ENCODE assay signal across 28 cellular contexts in genomic region chr5:15544039-15544438, GRCh38. TPM values are rescaled to one million over a fixed set of nuclear protein-coding genes. Genes with fewer than 3 reads are reported as not detected.
A peak's percentile ranks its signal among the peaks of the same experiment; 100 is the strongest.
DNase-seq lines count a peak whose midpoint lies in the region; ATAC-seq and TF ChIP-seq lines count a peak whose summit lies in the region.
"Had no signal": no experiment of that assay in that cellular context is flagged by ENCODE, and none has a peak within 500 bp of the region (broad histone marks: within the 10 kb centered on the region; RNA-seq: fewer than 3 reads in every experiment).

No MANE protein-coding gene starts in this region.

- H3K4me3 ChIP-seq in GM23338, result no peak overlapping the region
- H3K4me3 ChIP-seq: A549, SK-N-MC had no signal

- H3K27ac Mint-ChIP-seq in GM23338 (peak overlapping the region; percentile 66), brain (peak overlapping the region in 3 of 5 experiments; percentile 24 to 59 (median 42))
- H3K27ac Mint-ChIP-seq in stimulated activated memory B cell treated with anti-CD40 and anti-IgM and Interleukin-4, amounts not matched to agents 10 μg/mL and 1 μg/mL and 100 μg/mL, for 72 hours, result no peak overlapping the region
- H3K27ac Mint-ChIP-seq: CD8-positive, alpha-beta T cell had no signal

- H3K4me1 Mint-ChIP-seq in GM23338 (peaks cover 58% of the 10 kb centered on the region), brain (peaks cover 49% of the 10 kb centered on the region)
- no peaks in the 10 kb centered on the region for H3K4me1 Mint-ChIP-seq in stimulated activated memory B cell treated with anti-CD40 and anti-IgM and Interleukin-4, amounts not matched to agents 10 μg/mL and 1 μg/mL and 100 μg/mL, for 72 hours

- H3K27me3 ChIP-seq in GM23338 (ENCODE audit: insufficient read depth), result no peaks in the 10 kb centered on the region

- no peak overlapping the region for H2AFZ ChIP-seq in GM23338

- peak overlapping the region; percentile 52 for H3K4me2 ChIP-seq in GM23338
- H3K4me2 ChIP-seq: A549 had no signal

- H3K79me2 ChIP-seq in GM23338 (replicated peaks; ENCODE audit: insufficient read depth), result peaks cover 44% of the 10 kb centered on the region

- H3K9me3 Mint-ChIP-seq in GM23338 (no peaks in the 10 kb centered on the region), brain (no peaks in the 10 kb centered on the region)
- no peaks in the 10 kb centered on the region for H3K9me3 Mint-ChIP-seq in stimulated activated memory B cell treated with anti-CD40 and anti-IgM and Interleukin-4, amounts not matched to agents 10 μg/mL and 1 μg/mL and 100 μg/mL, for 72 hours
- H3K9me3 Mint-ChIP-seq: CD8-positive, alpha-beta T cell had no signal

- no peaks in the 10 kb centered on the region for H3K9me2 ChIP-seq in GM23338 (ENCODE audit: insufficient read depth)

- ATAC-seq in GM23338 (no peak; the same call in 2 of the 3 replicates), left ventricle myocardium superior (peak; percentile 54), GM18861 (IDR thresholded peaks at IDR 0.05; ENCODE audit: unreplicated experiment) (no peak)
- ATAC-seq in stimulated activated memory B cell treated with anti-CD40 and anti-IgM and Interleukin-4, amounts not matched to agents 10 μg/mL and 1 μg/mL and 100 μg/mL, for 72 hours, result no peak
- ATAC-seq: A549; CD8-positive, alpha-beta T cell; HCT116; HepG2; Panc1 had no signal

- H3K4me3 Mint-ChIP-seq in GM23338 (no peak overlapping the region), brain (peak overlapping the region in 1 of 5 experiments; percentile 61)
- H3K4me3 Mint-ChIP-seq in stimulated activated memory B cell treated with anti-CD40 and anti-IgM and Interleukin-4, amounts not matched to agents 10 μg/mL and 1 μg/mL and 100 μg/mL, for 72 hours, result no peak overlapping the region
- H3K4me3 Mint-ChIP-seq: CD8-positive, alpha-beta T cell had no signal

- no peak for TF ChIP-seq CTCF in GM23338 (conservative IDR thresholded peaks at IDR 0.05; ENCODE audit: low read depth in 2 of 2)
- TF ChIP-seq CTCF in brain (conservative IDR thresholded peaks at IDR 0.05), result no peak

- H3K4me1 ChIP-seq in GM23338 (ENCODE audit: insufficient read depth), result peaks cover 46% of the 10 kb centered on the region
- H3K4me1 ChIP-seq: A549, Caco-2 had no signal

- no peak overlapping the region; the same call in 1 of the 2 replicates for H3K27ac ChIP-seq in GM23338 (ENCODE audit: low read depth)
- H3K27ac ChIP-seq: A549, HL-60, RWPE1, SK-N-MC had no signal

- H3K27me3 Mint-ChIP-seq in GM23338 (ENCODE audit: insufficient read depth, low read depth, poor library complexity), result no peaks in the 10 kb centered on the region
- H3K27me3 Mint-ChIP-seq in brain, result no peaks in the 10 kb centered on the region
- no peaks in the 10 kb centered on the region for H3K27me3 Mint-ChIP-seq in stimulated activated memory B cell treated with anti-CD40 and anti-IgM and Interleukin-4, amounts not matched to agents 10 μg/mL and 1 μg/mL and 100 μg/mL, for 72 hours

- no peaks in the 10 kb centered on the region for H3K36me3 ChIP-seq in GM23338 (ENCODE audit: insufficient read depth)

- intact Hi-C loops in left ventricle myocardium superior (cut with micrococcal nuclease), result no loop called here

- DNase-seq in GM23338 (ENCODE audit: low spot score) (no peak), NCI-H226 (peak; percentile 28), left ventricle myocardium superior (no peak), HUDEP-2 (lab: John Stamatoyannopoulos, UW; ENCODE audit: unreplicated experiment in 76 of 76) (no peak), NOMO-1 treated with dmso at 0.1 percent for 144 hours (lab: John Stamatoyannopoulos, UW; ENCODE audit: unreplicated experiment) (no peak)
- DNase-seq: Caco-2; CD8-positive, alpha-beta T cell; GOT3; Karpas-422; NCI-H1092 treated with DMSO at 0.1 percent for 48 hours; NCI-H1436 treated with DMSO at 0.1 percent for 48 hours; NCI-H187 treated with DMSO at 0.1 percent for 48 hours; NCI-H446 treated with DMSO at 0.1 percent for 48 hours; NCI-H526; NCI-H82; NK-92 treated with Interleukin-12 subunit alpha and Interleukin-12 subunit beta, amount 100 ng/mL, for 24 hours; SIG-M5 had no signal

- peaks cover 4% of the 10 kb centered on the region; the same call in 2 of the 3 replicates for H3K36me3 Mint-ChIP-seq in GM23338 (ENCODE audit: low read depth)
- H3K36me3 Mint-ChIP-seq in brain, result peaks cover 7% of the 10 kb centered on the region
- no peaks in the 10 kb centered on the region for H3K36me3 Mint-ChIP-seq in stimulated activated memory B cell treated with anti-CD40 and anti-IgM and Interleukin-4, amounts not matched to agents 10 μg/mL and 1 μg/mL and 100 μg/mL, for 72 hours
- H3K36me3 Mint-ChIP-seq: CD8-positive, alpha-beta T cell had no signal

- no peaks in the 10 kb centered on the region for H4K20me1 ChIP-seq in GM23338 (replicated peaks; ENCODE audit: insufficient read depth)

- no peaks in the 10 kb centered on the region for H3F3A ChIP-seq in GM23338 (replicated peaks; ENCODE audit: low read depth)

TF ChIP-seq in GM23338, 12 proteins besides CTCF, POLR2A, EP300 and RAD21:
- TF ChIP-seq NANOG (IDR thresholded peaks at IDR 0.05; ENCODE audit: borderline replicate concordance) (no peak), EZH2 (IDR thresholded peaks at IDR 0.05; ENCODE audit: low read depth, unreplicated experiment) (no peak)

RNA-seq across cellular contexts. Expression of gene FBXL7, which starts 44.1 kb away (rescaled TPM):
- 15.2 and 15.4 TPM in 2 replicates for total RNA-seq in GM23338 (2014; rRNA removed; shearing (Covaris generic))
- 4.5 and 5.0 TPM in 2 replicates for polyA plus RNA-seq in GM23338 (2016; fragmentation: Nextera tagmentation; extraction: Ambion mirVana)
- 18.8 TPM for polyA plus RNA-seq in brain (ENCODE audit: insufficient read depth, low read depth, low replicate concordance)
- 21.6 TPM for total RNA-seq in left ventricle myocardium superior
- total RNA-seq: Caco-2; CD8-positive, alpha-beta T cell; OCI-LY7 had no signal
- polyA plus RNA-seq: HepG2 had no signal
